ENCODE assay signal across 15 cellular contexts in the genomic region with DNA sequence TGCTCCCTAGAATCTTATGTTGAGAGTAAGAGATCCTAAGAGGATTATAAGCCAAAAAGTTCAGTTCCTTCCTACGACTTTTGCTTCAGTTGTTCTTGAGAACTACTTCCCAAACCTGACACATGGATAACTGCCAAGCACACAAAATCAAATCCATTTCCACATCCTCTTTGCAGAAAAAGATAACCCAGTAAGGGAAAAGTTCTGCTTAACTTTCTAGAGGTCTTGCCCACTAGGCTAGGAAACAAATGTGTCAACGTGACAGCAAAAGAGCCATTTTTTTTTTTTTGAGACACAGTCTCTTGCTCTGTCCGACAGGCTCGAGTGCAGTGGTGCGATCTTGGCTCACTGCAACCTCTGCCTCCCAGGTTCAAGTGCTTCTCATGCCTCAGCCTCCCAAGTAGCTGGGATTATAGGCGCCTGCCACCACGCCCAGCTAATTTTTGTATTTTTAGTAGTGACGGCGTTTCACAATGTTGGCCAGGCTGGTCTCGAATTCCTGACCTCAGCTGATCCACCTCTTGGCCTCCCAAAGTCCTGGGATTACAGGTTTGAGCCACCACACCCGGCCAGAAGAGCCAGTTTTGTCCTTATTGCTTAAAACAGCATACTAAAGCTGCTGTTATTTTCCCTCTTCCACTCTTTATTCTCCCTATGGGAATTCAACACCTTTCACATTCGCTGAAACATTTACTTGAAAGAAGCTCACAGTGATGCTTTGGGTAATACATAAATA. TPM values are rescaled to one million over a fixed set of nuclear protein-coding genes. Genes with fewer than 3 reads are reported as not detected.
A peak's percentile ranks its signal among the peaks of the same experiment; 100 is the strongest.
DNase-seq lines count a peak whose midpoint lies in the region; ATAC-seq, FAIRE-seq and TF ChIP-seq lines count a peak whose summit lies in the region.
"Had no signal": no experiment of that assay in that cellular context is flagged by ENCODE, and none has a peak within 500 bp of the region (broad histone marks: within the 10 kb centered on the region; RNA-seq: fewer than 3 reads in every experiment).

No MANE protein-coding gene starts in this region.

- CTCF ChIA-PET in Caco-2 (lab: Charles Lee) = interaction anchor here (0.6 kb wide), 1 partner anchor 9 kb away, joined by 3 read pairs; no protein-coding TSS in a partner anchor

- H3K27me3 Mint-ChIP-seq in Caco-2 (ENCODE audit: insufficient read depth, unreplicated experiment) = no peaks in the 10 kb centered on the region
- H3K27me3 Mint-ChIP-seq: stimulated activated naive CD8-positive, alpha-beta T cell treated with anti-CD3 and anti-CD28 coated beads, Interleukin-15, Interleukin-2, amounts not matched to agents 100 ng/mL and 50 ng/mL, for 24 hours had no signal

- no peaks in the 10 kb centered on the region for H3K9me3 Mint-ChIP-seq in Caco-2 (ENCODE audit: unreplicated experiment)
- H3K9me3 Mint-ChIP-seq: stimulated activated naive CD8-positive, alpha-beta T cell treated with anti-CD3 and anti-CD28 coated beads, Interleukin-15, Interleukin-2, amounts not matched to agents 100 ng/mL and 50 ng/mL, for 24 hours had no signal

- peaks cover 17% of the 10 kb centered on the region for H3K4me1 ChIP-seq in Caco-2
- H3K4me1 ChIP-seq in foreskin keratinocyte = peaks cover 37% of the 10 kb centered on the region
- H3K4me1 ChIP-seq in pancreas = peaks cover 10 to 67% (median 48%) of the 10 kb centered on the region in 3 donors
- no peaks in the 10 kb centered on the region for H3K4me1 ChIP-seq in mesendoderm (ENCODE audit: control insufficient read depth, low read depth, low read length)
- H3K4me1 ChIP-seq in SJCRH30 = no peaks in the 10 kb centered on the region
- H3K4me1 ChIP-seq in tibial artery = peaks cover 0 to 98% (median 40%) of the 10 kb centered on the region in 4 donors

- H3K79me2 ChIP-seq in mesendoderm (ENCODE audit: control insufficient read depth, insufficient read depth, low read length) = peaks cover 71% of the 10 kb centered on the region

- H3K9me3 ChIP-seq in Caco-2 (no peaks in the 10 kb centered on the region), WERI-Rb-1 (ENCODE audit: severe bottlenecking) (no peaks in the 10 kb centered on the region), pancreas (no peaks in the 10 kb centered on the region), SJCRH30 (replicated peaks) (no peaks in the 10 kb centered on the region), tibial artery (no peaks in the 10 kb centered on the region)
- H3K9me3 ChIP-seq: SJSA1 had no signal

- H3K27ac Mint-ChIP-seq in Caco-2 (ENCODE audit: unreplicated experiment) = peak overlapping the region; percentile 67
- H3K27ac Mint-ChIP-seq: stimulated activated naive CD8-positive, alpha-beta T cell treated with anti-CD3 and anti-CD28 coated beads, Interleukin-15, Interleukin-2, amounts not matched to agents 100 ng/mL and 50 ng/mL, for 24 hours had no signal

- no peak for FAIRE-seq in pancreas (lab: Jason Lieb, UNC)
- FAIRE-seq: GM12892 had no signal

- no peak overlapping the region for H2BK15ac ChIP-seq in mesendoderm (replicated peaks; ENCODE audit: low read depth)

- DNase-seq in Caco-2 (peak in 1 of 2 experiments; percentile 9), WERI-Rb-1 (no peak), foreskin keratinocyte (no peak), pancreas (no peak), mesendoderm (no peak), SHP77 treated with DMSO at 0.1 percent for 48 hours (lab: John Stamatoyannopoulos, UW) (no peak), SJCRH30 (no peak), tibial artery (no peak)
- DNase-seq: activated CD4-positive, alpha-beta T cell treated with anti-CD3 and anti-CD28 coated beads for 48 hours; amygdala; COR-L47; IMR-90 had no signal

- no peak overlapping the region for H3K4ac ChIP-seq in mesendoderm (ENCODE audit: low read depth, low read length)

- no peak for TF ChIP-seq CTCF in Caco-2 (IDR thresholded peaks at IDR 0.05; ENCODE audit: insufficient read depth in 1 of 2, low read depth in 1 of 2, low read length in 1 of 2, severe bottlenecking in 1 of 2, unreplicated experiment in 1 of 2)
- no peak for TF ChIP-seq CTCF in WERI-Rb-1 (IDR thresholded peaks at IDR 0.05; ENCODE audit: low read depth, low read length)
- no peak for TF ChIP-seq CTCF in foreskin keratinocyte (conservative IDR thresholded peaks at IDR 0.05)
- no peak for TF ChIP-seq CTCF in pancreas (IDR thresholded peaks at IDR 0.05)
- TF ChIP-seq CTCF in tibial artery (IDR thresholded peaks at IDR 0.05) = no peak

- H4K8ac ChIP-seq in mesendoderm (ENCODE audit: low read depth, low read length) = no peak overlapping the region

- H3K4me3 ChIP-seq in Caco-2 (ENCODE audit: low read depth, low read length) (no peak overlapping the region), WERI-Rb-1 (ENCODE audit: low read depth, low read length) (no peak overlapping the region), pancreas (no peak overlapping the region), mesendoderm (ENCODE audit: low read length) (no peak overlapping the region), SJCRH30 (no peak overlapping the region), tibial artery (no peak overlapping the region)
- H3K4me3 ChIP-seq: SJSA1 had no signal

- H3K18ac ChIP-seq in mesendoderm (ENCODE audit: low read length) = no peak overlapping the region

- H2BK120ac ChIP-seq in mesendoderm (ENCODE audit: low read depth, low read length) = no peak overlapping the region

- peaks cover 26% of the 10 kb centered on the region for H3K4me1 Mint-ChIP-seq in Caco-2 (ENCODE audit: low read depth, unreplicated experiment)

- peak overlapping the region; percentile 5; the same call in 1 of the 2 replicates for H3K27ac ChIP-seq in WERI-Rb-1
- peak overlapping the region; percentile 5 for H3K27ac ChIP-seq in foreskin keratinocyte
- no peak overlapping the region for H3K27ac ChIP-seq in pancreas
- no peak overlapping the region for H3K27ac ChIP-seq in mesendoderm (ENCODE audit: low read depth, low read length)
- no peak overlapping the region for H3K27ac ChIP-seq in SJCRH30
- peak overlapping the region in 1 of 2 donors; percentile 42 for H3K27ac ChIP-seq in tibial artery
- H3K27ac ChIP-seq: SJSA1 had no signal

- no peak overlapping the region for H2BK5ac ChIP-seq in mesendoderm (ENCODE audit: low read length)

- H3K9ac ChIP-seq in mesendoderm (ENCODE audit: low read length) = no peak overlapping the region

- peaks cover 1% of the 10 kb centered on the region; the same call in 1 of the 2 replicates for H3K36me3 ChIP-seq in Caco-2 (ENCODE audit: control insufficient read depth, insufficient read depth, low read length)
- H3K36me3 ChIP-seq in WERI-Rb-1 = peaks cover 30% of the 10 kb centered on the region
- peaks cover 0 to 8% (median 3%) of the 10 kb centered on the region in 3 donors for H3K36me3 ChIP-seq in pancreas
- no peaks in the 10 kb centered on the region for H3K36me3 ChIP-seq in mesendoderm (ENCODE audit: control insufficient read depth, insufficient read depth, low read length)
- H3K36me3 ChIP-seq in SJCRH30 = peaks cover 49% of the 10 kb centered on the region
- peaks cover 6 to 12% (median 6%) of the 10 kb centered on the region in 3 donors for H3K36me3 ChIP-seq in tibial artery

- intact Hi-C loops in Caco-2 (cut with micrococcal nuclease; ENCODE audit: unreplicated experiment) (no loop called here), pancreas (cut with DNase I) (no loop called here), tibial artery (cut with DNase I; ENCODE audit: low total_unique reads) (no loop called here)

- POLR2A ChIA-PET in Caco-2 (lab: Charles Lee) = no interaction called here

- H3K4me3 Mint-ChIP-seq in Caco-2 (ENCODE audit: unreplicated experiment) = no peak overlapping the region
- H3K4me3 Mint-ChIP-seq: stimulated activated naive CD8-positive, alpha-beta T cell treated with anti-CD3 and anti-CD28 coated beads, Interleukin-15, Interleukin-2, amounts not matched to agents 100 ng/mL and 50 ng/mL, for 24 hours had no signal

- no TSS peak for BruUV-seq in Caco-2 (replicated peaks; lab: Mats Ljungman, UMichigan)

- H3K56ac ChIP-seq in mesendoderm (ENCODE audit: low read length) = no peak overlapping the region

- H3K23ac ChIP-seq in mesendoderm (ENCODE audit: low read length) = no peak overlapping the region

- H3K27me3 ChIP-seq in Caco-2 (replicated peaks; ENCODE audit: control insufficient read depth, insufficient read depth, low read length) (no peaks in the 10 kb centered on the region), WERI-Rb-1 (ENCODE audit: insufficient read depth, low read depth, severe bottlenecking) (no peaks in the 10 kb centered on the region), foreskin keratinocyte (no peaks in the 10 kb centered on the region), pancreas (no peaks in the 10 kb centered on the region), mesendoderm (ENCODE audit: insufficient read depth, low read length, poor library complexity) (no peaks in the 10 kb centered on the region), SJCRH30 (no peaks in the 10 kb centered on the region), tibial artery (no peaks in the 10 kb centered on the region)
- H3K27me3 ChIP-seq: SJSA1 had no signal

- no peaks in the 10 kb centered on the region for H3K79me1 ChIP-seq in mesendoderm (ENCODE audit: low read length)

- no peak overlapping the region for H3K4me2 ChIP-seq in mesendoderm (ENCODE audit: low read length)

- WGBS in pancreas, 2 donors = 57 to 63% methylated on average over 12 of the region's 12 CpGs
- no CpG with 5 or more reads among the region's 12 CpGs for whole genome bisulfite sequencing in mesendoderm (ENCODE audit: extremely low coverage, insufficient coverage, low lambda C conversion rate)

- no peak overlapping the region for H4K5ac ChIP-seq in mesendoderm (ENCODE audit: low read length)

- peaks cover 39% of the 10 kb centered on the region for H3K36me3 Mint-ChIP-seq in Caco-2 (ENCODE audit: insufficient read depth, unreplicated experiment)

- ATAC-seq in foreskin keratinocyte (no peak), pancreas (peak in 3 of 4 donors; percentile 19 to 35 (median 20))

- H2AK5ac ChIP-seq in mesendoderm (ENCODE audit: low read length) = no peak overlapping the region

RNA-seq across cellular contexts. Expression of gene CSNK1A1, which starts 24.2 kb away (rescaled TPM):
- total RNA-seq in Caco-2 (2022) (252 and 264 TPM in 2 replicates), foreskin keratinocyte (283 and 324 TPM in 2 replicates), pancreas (10 to 100 TPM; 60.5 to 98.1 (median 83.0) TPM)
- polyA plus RNA-seq in foreskin keratinocyte (93.4 and 93.8 TPM in 2 replicates), pancreas (10 to 100 TPM; 23.0 to 41.0 TPM)
- 145 TPM for polyA plus RNA-seq in mesendoderm (2013, experiment 1 of 2)
- 145 TPM for polyA plus RNA-seq in mesendoderm (2013, experiment 2 of 2)
- total RNA-seq in SJCRH30 (2014; rRNA removed; shearing (Covaris generic)) = 204 and 205 TPM in 2 replicates

RNA-seq across cellular contexts. Expression of gene ARHGEF37, which starts 54.3 kb away (rescaled TPM):
- total RNA-seq in Caco-2 (2022) (0.70 and 0.86 TPM in 2 replicates), foreskin keratinocyte (2.6 and 2.7 TPM in 2 replicates), pancreas (10 to 100 TPM in 1 of 6 donors, 1 to 10 TPM in 5; 7.6 to 13.6 (median 9.7) TPM)
- polyA plus RNA-seq in foreskin keratinocyte (0.96 and 1.2 TPM in 2 replicates), pancreas (1 to 10 TPM; 5.7 to 7.8 TPM)
- 0.13 TPM for polyA plus RNA-seq in mesendoderm (2013, experiment 1 of 2)
- polyA plus RNA-seq in mesendoderm (2013, experiment 2 of 2) = 0.07 TPM
- 0.05 and 0.38 TPM in 2 replicates for total RNA-seq in SJCRH30 (2014; rRNA removed; shearing (Covaris generic))

Comparison
In these comparisons a context has a peak if more than half of its experiments do, and no peak if none do; other contexts are left out.
1. H3K27ac ChIP-seq: peak in WERI-Rb-1 (single experiment) and foreskin keratinocyte (single experiment); none in pancreas (0 of 4), mesendoderm (single experiment) and SJCRH30 (single experiment).